In the genomic region with DNA sequence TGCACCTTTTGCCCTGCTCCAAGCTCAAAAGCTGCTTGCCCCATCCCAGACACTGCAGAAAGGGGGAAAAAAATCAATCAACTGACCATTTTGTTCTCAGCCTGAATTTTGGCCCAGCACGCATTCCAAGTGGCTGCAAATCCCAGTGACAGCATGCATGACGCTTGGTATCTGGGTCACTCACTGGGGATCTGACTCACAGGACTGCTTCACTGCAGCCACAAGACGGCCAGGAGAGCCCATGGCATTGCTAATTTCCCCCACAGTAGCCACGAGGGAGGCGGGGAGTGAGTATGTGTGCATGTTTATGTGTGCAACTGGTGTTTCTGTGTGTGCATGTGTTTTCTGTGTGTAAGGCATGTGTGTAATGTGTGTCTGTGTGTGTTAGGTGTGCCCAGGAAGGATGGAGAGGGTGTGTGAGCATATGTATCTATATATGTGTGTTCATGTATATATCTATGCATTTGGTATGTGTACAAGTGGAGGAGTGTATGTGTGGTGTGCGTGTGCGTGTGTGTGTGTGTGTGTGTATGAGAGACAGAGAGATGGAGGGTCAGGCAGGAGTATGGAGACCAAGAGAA, we compare ENCODE assay signal across 14 cellular contexts.
"Had no signal": no experiment of that assay in that cellular context is flagged by ENCODE, and none has a peak within 500 bp of the region (broad histone marks: within the 10 kb centered on the region; RNA-seq: fewer than 3 reads in every experiment).

No MANE protein-coding gene starts in this region.

- H3K9me3 ChIP-seq: suprapubic skin had no signal

- H3K4me3 ChIP-seq: dorsolateral prefrontal cortex, suprapubic skin had no signal

- H3K9me3 Mint-ChIP-seq: activated naive CD4-positive, alpha-beta T cell treated with anti-CD3 and anti-CD28 coated beads, Interleukin-2, amount 50 U/mL, for 72 hours; activated T-cell treated with anti-CD3 and anti-CD28 coated beads, Interleukin-2, amount 50 U/mL, for 24 hours had no signal

- DNase-seq: activated CD4-positive, alpha-beta T cell treated with anti-CD3 and anti-CD28 coated beads for 1 hour; activated CD4-positive, alpha-beta T cell treated with anti-CD3 and anti-CD28 coated beads, Interleukin-2, amount 50 U/mL, for 48 hours; activated CD8-positive, alpha-beta memory T cell treated with anti-CD3 and anti-CD28 coated beads, Interleukin-2, amount 10 ng/mL, durations not matched to agents 7 days and 5 days; activated effector memory CD4-positive, alpha-beta T cell treated with anti-CD3 and anti-CD28 coated beads, Interleukin-2, amount 50 U/mL, for 16 hours; activated T-cell treated with anti-CD3 and anti-CD28 coated beads, Interleukin-2, amount 50 U/mL, for 24 hours; amniotic stem cell; left ventricle myocardium superior; mesenchymal stem cell; stimulated activated CD4-positive, alpha-beta T cell treated with anti-CD3 and anti-CD28 coated beads, Interleukin-12 subunit alpha, Interleukin-12 subunit beta, amount 100 ng/mL, for 4 hours; stimulated activated naive CD4-positive, alpha-beta T cell treated with Interleukin-2 at 50 U/mL for 16 hours had no signal

- H3K36me3 ChIP-seq: suprapubic skin had no signal

- H3K27ac Mint-ChIP-seq: activated CD8-positive, alpha-beta memory T cell treated with anti-CD3 and anti-CD28 coated beads, Interleukin-2, amount 10 ng/mL, durations not matched to agents 7 days and 5 days; activated naive CD4-positive, alpha-beta T cell treated with anti-CD3 and anti-CD28 coated beads, Interleukin-2, amount 50 U/mL, for 72 hours; activated T-cell treated with anti-CD3 and anti-CD28 coated beads, Interleukin-2, amount 50 U/mL, for 24 hours had no signal

- H3K36me3 Mint-ChIP-seq: activated CD8-positive, alpha-beta memory T cell treated with anti-CD3 and anti-CD28 coated beads, Interleukin-2, amount 10 ng/mL, durations not matched to agents 7 days and 5 days; activated naive CD4-positive, alpha-beta T cell treated with anti-CD3 and anti-CD28 coated beads, Interleukin-2, amount 50 U/mL, for 72 hours had no signal

- H3K4me3 Mint-ChIP-seq: activated CD8-positive, alpha-beta memory T cell treated with anti-CD3 and anti-CD28 coated beads, Interleukin-2, amount 10 ng/mL, durations not matched to agents 7 days and 5 days; activated T-cell treated with anti-CD3 and anti-CD28 coated beads, Interleukin-2, amount 50 U/mL, for 24 hours had no signal

- H3K27ac ChIP-seq: dorsolateral prefrontal cortex, suprapubic skin had no signal

- H3K27me3 Mint-ChIP-seq: activated T-cell treated with anti-CD3 and anti-CD28 coated beads, Interleukin-2, amount 50 U/mL, for 24 hours had no signal

- H3K4me1 Mint-ChIP-seq: activated CD8-positive, alpha-beta memory T cell treated with anti-CD3 and anti-CD28 coated beads, Interleukin-2, amount 10 ng/mL, durations not matched to agents 7 days and 5 days had no signal

- ATAC-seq: activated CD8-positive, alpha-beta memory T cell treated with anti-CD3 and anti-CD28 coated beads, Interleukin-2, amount 10 ng/mL, durations not matched to agents 7 days and 5 days; activated naive CD4-positive, alpha-beta T cell treated with anti-CD3 and anti-CD28 coated beads, Interleukin-2, amount 50 U/mL, for 72 hours; left ventricle myocardium superior; sciatic nerve had no signal
